8 cellular contexts compared by ENCODE assay signal in the genomic region with DNA sequence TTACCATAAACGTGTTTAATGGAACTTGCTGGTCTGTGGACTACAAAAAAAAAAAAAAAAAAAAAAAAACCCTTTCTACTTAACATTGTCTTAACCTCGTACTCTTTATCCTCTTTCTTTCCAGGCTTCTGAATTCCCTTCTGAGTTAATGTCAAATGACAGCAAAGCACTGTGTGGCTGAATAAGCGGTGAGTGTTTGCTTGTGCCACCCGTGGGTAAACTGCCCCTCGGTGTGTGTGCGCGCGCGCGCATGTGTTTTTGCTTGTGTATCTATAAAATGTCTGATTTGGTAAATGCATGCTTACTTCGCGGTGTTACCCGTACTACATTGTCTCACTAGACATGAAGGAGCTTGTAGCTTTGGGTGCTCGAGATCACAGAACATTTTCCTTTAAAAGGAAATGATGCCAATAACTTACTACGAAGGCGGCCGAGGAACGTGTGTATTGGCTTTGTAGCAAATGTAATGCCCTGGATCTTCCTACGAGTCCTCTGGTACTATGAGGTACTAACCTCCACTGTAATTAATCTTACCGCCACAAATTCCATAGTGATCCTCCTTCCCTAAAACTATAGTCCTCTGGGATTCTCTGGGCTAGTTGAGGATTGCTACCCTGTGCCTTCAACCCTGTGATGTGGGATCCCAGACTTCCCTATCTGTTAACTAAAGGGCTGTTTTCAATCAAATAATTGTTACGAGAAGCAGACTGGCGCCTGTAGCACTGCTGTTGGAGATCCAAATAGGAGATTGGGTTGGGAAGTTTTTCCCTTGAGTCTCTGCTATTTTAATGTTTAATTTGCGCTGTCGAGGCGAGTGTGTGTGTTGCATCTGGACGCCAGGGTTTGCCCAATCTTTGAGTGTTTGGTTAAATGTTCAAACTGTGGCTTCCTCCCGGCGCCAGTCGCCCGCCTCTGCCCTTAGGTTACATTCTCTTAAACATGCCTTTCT. TPM values are rescaled to one million over a fixed set of nuclear protein-coding genes. Genes with fewer than 3 reads are reported as not detected.
DNase-seq lines count a peak whose midpoint lies in the region; ATAC-seq and TF ChIP-seq lines count a peak whose summit lies in the region.

No MANE protein-coding gene starts in this region.

- ATAC-seq in GM19455 (IDR thresholded peaks at IDR 0.05; ENCODE audit: unreplicated experiment) = no peak

- no peaks in the 10 kb centered on the region for H3K9me3 ChIP-seq in ascending aorta

- H3K4me3 ChIP-seq in Jurkat, Clone E6-1 (ENCODE audit: low read length) = peak overlapping the region; percentile 65
- H3K4me3 ChIP-seq in ascending aorta = peak overlapping the region; percentile 82 to 89
- peak overlapping the region; percentile 86 for H3K4me3 ChIP-seq in iPS-11a (ENCODE audit: low read depth, low read length)
- peak overlapping the region; percentile 76 for H3K4me3 ChIP-seq in skeletal muscle cell (ENCODE audit: low read depth, low read length)

- H3K27ac ChIP-seq in C4-2B = peak overlapping the region; percentile 59
- H3K27ac ChIP-seq in ascending aorta = peak overlapping the region; percentile 88 to 89

- H3K27me3 ChIP-seq in ascending aorta = no peaks in the 10 kb centered on the region

- no peak for DNase-seq in Jurkat, Clone E6-1 (ENCODE audit: low read depth, low spot score)
- DNase-seq in SK-MEL-5 (ENCODE audit: low read depth, low spot score) (peak; percentile 46), ascending aorta (ENCODE audit: low spot score in 2 of 2) (peak in 1 of 2 donors; percentile 78), skeletal muscle cell (ENCODE audit: low read depth) (no peak), posterior vena cava (ENCODE audit: low spot score) (no peak)

- TF ChIP-seq CTCF in C4-2B (conservative IDR thresholded peaks at IDR 0.05) (no peak), ascending aorta (IDR thresholded peaks at IDR 0.05) (no peak)

- in situ Hi-C loops in SK-MEL-5 (cut with HindIII; ENCODE audit: low pct_unique_long_range_greater_than_20kb, low sequenced_read_pairs) = no loop called here

- no peaks in the 10 kb centered on the region for H3K36me3 ChIP-seq in ascending aorta

- H3K4me1 ChIP-seq in ascending aorta = peaks cover 0 to 8% of the 10 kb centered on the region in 2 donors

- intact Hi-C loops in ascending aorta (cut with DNase I) = loop anchor here (5.0 kb wide), 3 partner anchors 154 to 681 kb away; a partner anchor contains a TSS
- intact Hi-C loops in posterior vena cava (cut with DNase I) = no loop called here

RNA-seq across cellular contexts. Expression of a gene that starts 1.1 kb away (rescaled TPM):
- 4.8 TPM for polyA plus RNA-seq in Jurkat, Clone E6-1 (2012; ENCODE audit: insufficient read depth, insufficient read length)
- 61.5 and 66.3 TPM in 2 replicates for total RNA-seq in SK-MEL-5 (2014; rRNA removed; shearing (Covaris generic))
- polyA plus RNA-seq in SK-MEL-5 (2015; cell fraction: cytosol; rRNA removed) = 89.4 and 95.3 TPM in 2 replicates
- 49.1 and 62.9 TPM in 2 replicates for polyA plus RNA-seq in SK-MEL-5 (2015; cell fraction: nucleus; rRNA removed)
- 752 TPM for total RNA-seq in ascending aorta
- 100 to 1,000 TPM in 1 of 2 donors, 10 to 100 TPM in 1; 82.2 to 135 TPM for total RNA-seq in posterior vena cava
